Comparison of ENCODE assay signal across 37 cellular contexts in the genomic region with DNA sequence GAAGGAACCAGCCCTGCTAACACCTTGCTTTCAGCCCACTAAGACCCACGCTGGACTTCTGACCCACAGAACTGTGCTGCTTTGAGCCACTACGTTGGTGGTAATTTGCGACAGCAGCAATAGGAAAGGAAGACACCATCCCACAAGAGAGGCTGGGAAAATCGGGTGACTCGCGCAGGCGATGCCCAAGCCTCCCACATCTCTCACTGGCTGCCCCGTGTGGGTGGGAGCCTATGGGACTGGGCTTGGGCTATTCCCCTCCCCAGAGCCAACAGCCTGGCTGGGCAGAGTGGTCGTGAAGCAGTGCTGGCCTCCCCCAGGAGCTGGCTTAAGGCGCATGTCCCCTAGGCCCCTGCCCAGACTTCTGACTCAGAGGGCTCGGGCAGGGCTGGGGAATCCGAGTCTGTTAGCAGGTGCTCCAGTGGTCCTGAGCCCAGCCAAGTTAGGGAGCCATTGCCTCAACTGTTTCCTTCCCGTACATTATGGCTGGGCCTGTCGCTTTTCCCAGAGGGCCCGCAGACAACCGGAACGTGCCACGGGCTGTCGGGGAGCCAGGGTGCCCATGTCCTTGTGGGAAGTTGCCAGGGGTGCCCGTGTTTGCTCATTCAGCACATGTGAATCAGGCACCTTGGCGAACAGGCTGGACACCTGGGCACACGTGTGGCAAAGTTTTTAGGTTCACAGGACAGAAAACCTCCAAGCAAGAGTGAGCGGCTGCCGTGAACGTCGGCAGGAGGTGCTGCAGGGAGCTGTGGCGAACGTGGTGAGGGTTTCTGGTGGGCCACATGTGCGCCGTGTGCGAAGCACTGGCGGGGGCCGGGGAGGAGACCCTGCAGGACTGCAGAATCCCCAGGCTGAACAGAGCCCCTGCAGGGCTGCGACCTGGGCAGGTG. TPM values are rescaled to one million over a fixed set of nuclear protein-coding genes. Genes with fewer than 3 reads are reported as not detected.
"Had no signal": no experiment of that assay in that cellular context is flagged by ENCODE, and none has a peak within 500 bp of the region (broad histone marks: within the 10 kb centered on the region; RNA-seq: fewer than 3 reads in every experiment).

No MANE protein-coding gene starts in this region.

- FAIRE-seq: endometrium, endothelial cell of umbilical vein had no signal

- DNase-seq: activated CD4-positive, alpha-beta memory T cell treated with anti-CD3 and anti-CD28 coated beads for 36 hours; activated CD4-positive, alpha-beta T cell treated with anti-CD3 and anti-CD28 coated beads for 36 hours; activated CD4-positive, alpha-beta T cell treated with anti-CD3 and anti-CD28 coated beads, Interleukin-2, amount 10 ng/mL, durations not matched to agents 24 days and 14 days; activated CD4-positive, CD25-positive, alpha-beta regulatory T cell; activated CD4-positive, CD25-positive, alpha-beta regulatory T cell treated with anti-CD3 and anti-CD28 coated beads, Interleukin-2, amount 50 U/mL, for 72 hours; activated CD8-positive, alpha-beta memory T cell treated with anti-CD3 and anti-CD28 coated beads, Interleukin-2, amount 10 ng/mL, durations not matched to agents 7 days and 5 days; activated CD8-positive, alpha-beta memory T cell treated with anti-CD3 and anti-CD28 coated beads, Interleukin-2, amount 50 U/mL, for 48 hours; activated CD8-positive, alpha-beta T cell treated with anti-CD3 and anti-CD28 coated beads, Interleukin-2, amount 10 ng/mL, durations not matched to agents 7 days and 5 days; activated effector memory CD4-positive, alpha-beta T cell treated with Interleukin-2 at 50 U/mL for 16 hours; activated gamma-delta T cell treated with Interleukin-2 at 50 U/mL for 16 hours; activated naive CD4-positive, alpha-beta T cell treated with anti-CD3 and anti-CD28 coated beads, Interleukin-2, amount 50 U/mL, for 16 hours; activated naive CD4-positive, alpha-beta T cell treated with Interleukin-2 at 50 U/mL for 16 hours; activated T-cell treated with anti-CD3 and anti-CD28 coated beads for 4 hours; activated T-cell treated with anti-CD3 and anti-CD28 coated beads, Interleukin-2, amount 50 U/mL, for 24 hours; activated T-cell treated with anti-CD3 and anti-CD28 coated beads, Interleukin-2, amount 50 U/mL, for 72 hours; amniotic stem cell; aorta; body of pancreas; central memory CD4-positive, alpha-beta T cell; cerebellar nuclear complex; colonic mucosa; effector CD8-positive, alpha-beta T cell; esophagus squamous epithelium; foreskin melanocyte; T-helper 2 cell had no signal

- H3K4me3 ChIP-seq: body of pancreas, cardiac muscle cell, colonic mucosa, esophagus squamous epithelium, gastroesophageal sphincter had no signal

- H3K27me3 Mint-ChIP-seq: activated CD4-positive, alpha-beta T cell treated with anti-CD3 and anti-CD28 coated beads, Interleukin-2, amount 10 ng/mL, durations not matched to agents 24 days and 14 days; activated CD8-positive, alpha-beta memory T cell treated with anti-CD3 and anti-CD28 coated beads, Interleukin-2, amount 10 ng/mL, durations not matched to agents 7 days and 5 days had no signal

- H3K4me1 Mint-ChIP-seq: activated CD4-positive, alpha-beta T cell treated with anti-CD3 and anti-CD28 coated beads for 36 hours; activated CD4-positive, alpha-beta T cell treated with anti-CD3 and anti-CD28 coated beads, Interleukin-2, amount 10 ng/mL, durations not matched to agents 24 days and 14 days; activated CD8-positive, alpha-beta memory T cell treated with anti-CD3 and anti-CD28 coated beads, Interleukin-2, amount 10 ng/mL, durations not matched to agents 7 days and 5 days had no signal

- H3K27ac ChIP-seq: body of pancreas, cardiac muscle cell, colonic mucosa, epithelial cell of prostate, esophagus squamous epithelium, gastroesophageal sphincter had no signal

- H3K36me3 Mint-ChIP-seq: activated CD8-positive, alpha-beta memory T cell treated with anti-CD3 and anti-CD28 coated beads, Interleukin-2, amount 10 ng/mL, durations not matched to agents 7 days and 5 days had no signal

- H3K27me3 ChIP-seq: body of pancreas, cardiac muscle cell, colonic mucosa had no signal

- H3K9me3 ChIP-seq: colonic mucosa had no signal

- ATAC-seq: activated CD4-positive, alpha-beta T cell treated with anti-CD3 and anti-CD28 coated beads for 36 hours; activated CD8-positive, alpha-beta memory T cell treated with anti-CD3 and anti-CD28 coated beads, Interleukin-2, amount 10 ng/mL, durations not matched to agents 7 days and 5 days; activated CD8-positive, alpha-beta T cell treated with anti-CD3 and anti-CD28 coated beads, Interleukin-2, amount 10 ng/mL, durations not matched to agents 7 days and 5 days; activated T-cell treated with anti-CD3 and anti-CD28 coated beads, Interleukin-2, amount 50 U/mL, for 72 hours; body of pancreas; gastroesophageal sphincter had no signal

- H3K27ac Mint-ChIP-seq: activated CD4-positive, alpha-beta memory T cell treated with anti-CD3 and anti-CD28 coated beads for 36 hours; activated CD4-positive, alpha-beta T cell treated with anti-CD3 and anti-CD28 coated beads for 36 hours; activated CD4-positive, alpha-beta T cell treated with anti-CD3 and anti-CD28 coated beads, Interleukin-2, amount 10 ng/mL, durations not matched to agents 24 days and 14 days; activated CD8-positive, alpha-beta memory T cell treated with anti-CD3 and anti-CD28 coated beads, Interleukin-2, amount 10 ng/mL, durations not matched to agents 7 days and 5 days; activated CD8-positive, alpha-beta T cell treated with anti-CD3 and anti-CD28 coated beads, Interleukin-2, amount 10 ng/mL, durations not matched to agents 7 days and 5 days; activated naive CD8-positive, alpha-beta T cell; activated T-cell treated with anti-CD3 and anti-CD28 coated beads, Interleukin-2, amount 50 U/mL, for 24 hours; activated T-cell treated with anti-CD3 and anti-CD28 coated beads, Interleukin-2, amount 50 U/mL, for 72 hours had no signal

- H3K36me3 ChIP-seq: cardiac muscle cell, colonic mucosa, esophagus squamous epithelium, gastroesophageal sphincter had no signal

- H3K4me3 Mint-ChIP-seq: activated CD4-positive, alpha-beta memory T cell treated with anti-CD3 and anti-CD28 coated beads for 36 hours; activated CD4-positive, alpha-beta T cell treated with anti-CD3 and anti-CD28 coated beads for 36 hours; activated CD4-positive, alpha-beta T cell treated with anti-CD3 and anti-CD28 coated beads, Interleukin-2, amount 10 ng/mL, durations not matched to agents 24 days and 14 days; activated CD8-positive, alpha-beta memory T cell treated with anti-CD3 and anti-CD28 coated beads, Interleukin-2, amount 10 ng/mL, durations not matched to agents 7 days and 5 days; activated CD8-positive, alpha-beta T cell treated with anti-CD3 and anti-CD28 coated beads, Interleukin-2, amount 10 ng/mL, durations not matched to agents 7 days and 5 days; activated naive CD8-positive, alpha-beta T cell; activated T-cell treated with anti-CD3 and anti-CD28 coated beads, Interleukin-2, amount 50 U/mL, for 24 hours; activated T-cell treated with anti-CD3 and anti-CD28 coated beads, Interleukin-2, amount 50 U/mL, for 72 hours had no signal

- H3K4me1 ChIP-seq: body of pancreas, colonic mucosa had no signal

RNA-seq across cellular contexts. Expression of a gene that starts 7.0 kb away (rescaled TPM):
- total RNA-seq: activated CD4-positive, alpha-beta memory T cell treated with anti-CD3 and anti-CD28 coated beads for 36 hours; activated CD4-positive, alpha-beta T cell treated with anti-CD3 and anti-CD28 coated beads for 36 hours; activated CD4-positive, alpha-beta T cell treated with anti-CD3 and anti-CD28 coated beads, Interleukin-2, amount 10 ng/mL, durations not matched to agents 24 days and 14 days; activated CD8-positive, alpha-beta memory T cell treated with anti-CD3 and anti-CD28 coated beads for 36 hours; activated CD8-positive, alpha-beta memory T cell treated with anti-CD3 and anti-CD28 coated beads, Interleukin-2, amount 10 ng/mL, durations not matched to agents 7 days and 5 days; activated CD8-positive, alpha-beta T cell treated with anti-CD3 and anti-CD28 coated beads, Interleukin-2, amount 10 ng/mL, durations not matched to agents 7 days and 5 days; activated T-cell treated with anti-CD3 and anti-CD28 coated beads, Interleukin-2, amount 50 U/mL, for 72 hours; body of pancreas; dermis microvascular lymphatic vessel endothelial cell; endothelial cell of umbilical vein; fibroblast of villous mesenchyme; glomerular endothelial cell; T-helper 1 cell treated with Interleukin-12 subunit alpha and Interleukin-12 subunit beta and Interleukin-4 antibody, amounts not matched to agents 30 ng/mL and 1 ng/mL, for 36 hours had no signal
- polyA plus RNA-seq: aorta, endothelial cell of umbilical vein, fibroblast of lung had no signal
